Comparison of ENCODE assay signal across 1 cellular context in the genomic region with DNA sequence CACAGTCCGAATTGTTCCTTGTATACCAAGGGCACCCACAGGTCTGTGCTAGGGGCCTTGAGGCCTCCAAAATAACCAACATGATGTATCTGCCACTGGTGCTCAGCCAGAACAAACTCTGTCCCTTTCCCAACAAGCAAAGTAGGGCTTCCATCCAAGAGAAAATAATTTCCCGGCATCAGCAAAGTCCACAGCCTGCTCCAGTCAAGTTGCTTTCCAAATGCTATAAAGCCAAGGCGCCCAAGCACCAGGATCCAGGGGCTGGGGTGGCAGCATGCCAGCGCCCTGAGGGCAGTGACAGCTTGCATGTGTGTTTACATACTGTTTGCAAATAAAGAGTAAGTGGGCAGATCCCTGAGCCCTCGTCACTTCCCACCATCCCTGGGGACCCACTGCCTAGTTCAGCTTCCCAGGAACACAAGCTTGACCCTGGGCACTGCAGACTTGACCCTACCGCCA.
TF ChIP-seq lines count a peak whose summit lies in the region.

No MANE protein-coding gene starts in this region.

TF ChIP-seq in IMR-90, 13 proteins besides CTCF, POLR2A, EP300 and RAD21 (continued from another document):
- TF ChIP-seq, protein P1, sequence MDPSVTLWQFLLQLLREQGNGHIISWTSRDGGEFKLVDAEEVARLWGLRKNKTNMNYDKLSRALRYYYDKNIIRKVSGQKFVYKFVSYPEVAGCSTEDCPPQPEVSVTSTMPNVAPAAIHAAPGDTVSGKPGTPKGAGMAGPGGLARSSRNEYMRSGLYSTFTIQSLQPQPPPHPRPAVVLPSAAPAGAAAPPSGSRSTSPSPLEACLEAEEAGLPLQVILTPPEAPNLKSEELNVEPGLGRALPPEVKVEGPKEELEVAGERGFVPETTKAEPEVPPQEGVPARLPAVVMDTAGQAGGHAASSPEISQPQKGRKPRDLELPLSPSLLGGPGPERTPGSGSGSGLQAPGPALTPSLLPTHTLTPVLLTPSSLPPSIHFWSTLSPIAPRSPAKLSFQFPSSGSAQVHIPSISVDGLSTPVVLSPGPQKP (IDR thresholded peaks at IDR 0.05; ENCODE audit: borderline replicate concordance, low read depth, low read length): no peak
- TF ChIP-seq, protein P2, sequence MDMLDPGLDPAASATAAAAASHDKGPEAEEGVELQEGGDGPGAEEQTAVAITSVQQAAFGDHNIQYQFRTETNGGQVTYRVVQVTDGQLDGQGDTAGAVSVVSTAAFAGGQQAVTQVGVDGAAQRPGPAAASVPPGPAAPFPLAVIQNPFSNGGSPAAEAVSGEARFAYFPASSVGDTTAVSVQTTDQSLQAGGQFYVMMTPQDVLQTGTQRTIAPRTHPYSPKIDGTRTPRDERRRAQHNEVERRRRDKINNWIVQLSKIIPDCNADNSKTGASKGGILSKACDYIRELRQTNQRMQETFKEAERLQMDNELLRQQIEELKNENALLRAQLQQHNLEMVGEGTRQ (IDR thresholded peaks at IDR 0.05; ENCODE audit: low read depth, low read length): no peak
- no peak for TF ChIP-seq MAFK (IDR thresholded peaks at IDR 0.05; ENCODE audit: low read depth, low read length)
